8 cellular contexts compared by ENCODE assay signal in the genomic region with DNA sequence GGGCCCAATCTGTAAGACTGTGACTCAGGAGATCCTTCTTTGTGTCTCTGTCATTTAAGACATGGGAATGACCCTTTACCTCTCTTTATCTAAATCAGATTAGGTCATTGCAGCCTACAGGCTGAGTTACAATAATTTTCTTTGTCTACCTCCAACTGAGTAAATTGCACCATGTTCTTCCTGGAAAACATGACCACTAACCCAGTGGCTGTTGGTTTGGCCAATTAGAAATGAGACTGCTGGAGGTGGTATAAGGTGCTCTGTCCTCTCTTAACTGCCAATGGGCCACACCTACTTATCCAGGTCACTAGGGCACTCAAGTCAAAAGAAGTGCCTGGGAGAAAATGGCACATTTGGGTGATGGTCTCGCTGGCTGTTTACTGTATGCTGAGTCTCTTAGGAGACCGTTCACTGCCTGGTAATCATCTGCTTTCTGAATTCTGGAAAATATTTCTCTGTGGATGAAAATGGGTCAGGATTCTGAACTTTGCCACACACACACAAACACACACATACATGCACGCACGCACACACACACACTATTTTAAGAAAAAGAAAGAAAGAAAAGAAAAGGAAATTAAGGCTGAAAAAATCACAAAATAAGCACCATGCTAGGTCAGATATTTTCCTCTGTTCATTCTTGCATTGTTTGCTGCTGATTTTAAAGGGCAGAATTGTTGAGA. TPM values are rescaled to one million over a fixed set of nuclear protein-coding genes. Genes with fewer than 3 reads are reported as not detected.
DNase-seq lines count a peak whose midpoint lies in the region; ATAC-seq, FAIRE-seq and TF ChIP-seq lines count a peak whose summit lies in the region.

No MANE protein-coding gene starts in this region.

- no peak for FAIRE-seq in HTR-8/SVneo (lab: Jason Lieb, UNC)

- H3K27me3 Mint-ChIP-seq in T-helper 17 cell = no peaks in the 10 kb centered on the region
- H3K27me3 Mint-ChIP-seq in stimulated activated memory B cell treated with anti-CD40 and anti-IgM and Interleukin-4, amounts not matched to agents 10 μg/mL and 1 μg/mL and 100 μg/mL, for 72 hours = no peaks in the 10 kb centered on the region

- H3K79me2 ChIP-seq in SK-N-SH (ENCODE audit: insufficient read depth) = peaks cover 71% of the 10 kb centered on the region

- peaks cover 3 to 4% of the 10 kb centered on the region in 2 experiments for H3K36me3 ChIP-seq in SK-N-SH (replicated peaks in 1 of 2; ENCODE audit: control insufficient read depth in 1 of 2, insufficient read depth in 2 of 2, low read length in 1 of 2)

- H4K20me1 ChIP-seq in SK-N-SH (ENCODE audit: insufficient read depth) = no peaks in the 10 kb centered on the region

- no peak overlapping the region for H3K9ac ChIP-seq in SK-N-SH

- H3K27me3 ChIP-seq in SK-N-SH (ENCODE audit: insufficient read depth) = no peaks in the 10 kb centered on the region

- peaks cover 21 to 72% of the 10 kb centered on the region in 2 experiments for H3K4me1 ChIP-seq in SK-N-SH (ENCODE audit: control insufficient read depth in 1 of 2, insufficient read depth in 2 of 2, low read depth in 1 of 2, low read length in 1 of 2)

- TF ChIP-seq EP300 in SK-N-SH (IDR thresholded peaks at IDR 0.05; ENCODE audit: borderline replicate concordance in 1 of 2, low read depth in 1 of 2, low read length in 1 of 2) = no peak

- WGBS in SK-N-SH (ENCODE audit: low lambda C conversion rate) = 95% methylated on average over 4 of the region's 4 CpGs

- H3K9me2 ChIP-seq in SK-N-SH = no peaks in the 10 kb centered on the region

- intact Hi-C loops in left cardiac atrium (cut with DNase I) = no loop called here

- TF ChIP-seq CTCF in SK-N-SH (IDR thresholded peaks at IDR 0.05) (no peak), RWPE1 (conservative IDR thresholded peaks at IDR 0.05; ENCODE audit: low read depth) (no peak)

- POLR2A ChIA-PET in SK-N-SH (lab: Yijun Ruan, JAX) = no interaction called here
- POLR2A ChIA-PET in RWPE1 (lab: Yijun Ruan, JAX; ENCODE audit: low non-redundant PET) = no interaction called here

- H3K27ac ChIP-seq in SK-N-SH (ENCODE audit: low read depth in 2 of 2, low read length in 1 of 2) = peak overlapping the region; percentile 61 to 82; a peak in 3 of 4 replicates
- H3K27ac ChIP-seq in RWPE1 = no peak overlapping the region

- peaks cover 47% of the 10 kb centered on the region for H3K4me1 Mint-ChIP-seq in T-helper 17 cell
- peaks cover 53% of the 10 kb centered on the region for H3K4me1 Mint-ChIP-seq in stimulated activated memory B cell treated with anti-CD40 and anti-IgM and Interleukin-4, amounts not matched to agents 10 μg/mL and 1 μg/mL and 100 μg/mL, for 72 hours

- no peak overlapping the region for H3K4me3 Mint-ChIP-seq in T-helper 17 cell
- H3K4me3 Mint-ChIP-seq in stimulated activated memory B cell treated with anti-CD40 and anti-IgM and Interleukin-4, amounts not matched to agents 10 μg/mL and 1 μg/mL and 100 μg/mL, for 72 hours = peak overlapping the region; percentile 54

- H3K9me3 Mint-ChIP-seq in stimulated activated memory B cell treated with anti-CD40 and anti-IgM and Interleukin-4, amounts not matched to agents 10 μg/mL and 1 μg/mL and 100 μg/mL, for 72 hours = no peaks in the 10 kb centered on the region

- H3K36me3 Mint-ChIP-seq in T-helper 17 cell (ENCODE audit: low read depth) = peaks cover 5% of the 10 kb centered on the region
- peaks cover 25% of the 10 kb centered on the region for H3K36me3 Mint-ChIP-seq in stimulated activated memory B cell treated with anti-CD40 and anti-IgM and Interleukin-4, amounts not matched to agents 10 μg/mL and 1 μg/mL and 100 μg/mL, for 72 hours

- 0 out of 2 replicates have a peak overlapping the region, but pooled peaks have one; percentile 66 for H3K4me2 ChIP-seq in SK-N-SH

- CTCF ChIA-PET in SK-N-SH (lab: Yijun Ruan, JAX) = interaction anchor here (0.9 to 1.0 kb wide), 3 partner anchors 9 to 38 kb away, joined by 3 read pairs; no protein-coding TSS in a partner anchor
- CTCF ChIA-PET in RWPE1 (lab: Yijun Ruan, JAX) = no interaction called here

- H2AFZ ChIP-seq in SK-N-SH (ENCODE audit: low read depth) = no peak overlapping the region

- DNase-seq in SK-N-SH (no peak), T-helper 17 cell (no peak), left cardiac atrium (no peak), HTR-8/SVneo (ENCODE audit: insufficient read length, low spot score) (no peak), RWPE1 (ENCODE audit: low spot score) (no peak)
- no peak for DNase-seq in stimulated activated CD4-positive, alpha-beta T cell treated with anti-CD3 and anti-CD28 coated beads, Interleukin-12 subunit alpha, Interleukin-12 subunit beta, amount 100 ng/mL, for 4 hours

- ATAC-seq in SK-N-SH treated with all-trans-retinoic acid at 6 μM for 48 hours = no peak; the same call in 2 of the 3 replicates
- no peak for ATAC-seq in T-helper 17 cell
- peak; percentile 23 to 25 for ATAC-seq in left cardiac atrium
- no peak for ATAC-seq in stimulated activated memory B cell treated with anti-CD40 and anti-IgM and Interleukin-4, amounts not matched to agents 10 μg/mL and 1 μg/mL and 100 μg/mL, for 72 hours

- H3K27ac Mint-ChIP-seq in T-helper 17 cell = peak overlapping the region; percentile 83
- peak overlapping the region; percentile 93 for H3K27ac Mint-ChIP-seq in stimulated activated memory B cell treated with anti-CD40 and anti-IgM and Interleukin-4, amounts not matched to agents 10 μg/mL and 1 μg/mL and 100 μg/mL, for 72 hours

- H3K9me3 ChIP-seq in SK-N-SH = no peaks in the 10 kb centered on the region
- no peaks in the 10 kb centered on the region for H3K9me3 ChIP-seq in T-helper 17 cell (ENCODE audit: control insufficient read depth, low read length, poor library complexity, severe bottlenecking)

- peaks cover 38% of the 10 kb centered on the region for H3F3A ChIP-seq in SK-N-SH (replicated peaks; ENCODE audit: insufficient read depth)

- no peak for TF ChIP-seq RAD21 in SK-N-SH (IDR thresholded peaks at IDR 0.05; ENCODE audit: low read length)

- H3K4me3 ChIP-seq in SK-N-SH (ENCODE audit: low read depth in 2 of 2, low read length in 1 of 2) = no peak overlapping the region

TF ChIP-seq in SK-N-SH, 30 proteins besides CTCF, POLR2A, EP300 and RAD21:
- TF ChIP-seq, protein P1, sequence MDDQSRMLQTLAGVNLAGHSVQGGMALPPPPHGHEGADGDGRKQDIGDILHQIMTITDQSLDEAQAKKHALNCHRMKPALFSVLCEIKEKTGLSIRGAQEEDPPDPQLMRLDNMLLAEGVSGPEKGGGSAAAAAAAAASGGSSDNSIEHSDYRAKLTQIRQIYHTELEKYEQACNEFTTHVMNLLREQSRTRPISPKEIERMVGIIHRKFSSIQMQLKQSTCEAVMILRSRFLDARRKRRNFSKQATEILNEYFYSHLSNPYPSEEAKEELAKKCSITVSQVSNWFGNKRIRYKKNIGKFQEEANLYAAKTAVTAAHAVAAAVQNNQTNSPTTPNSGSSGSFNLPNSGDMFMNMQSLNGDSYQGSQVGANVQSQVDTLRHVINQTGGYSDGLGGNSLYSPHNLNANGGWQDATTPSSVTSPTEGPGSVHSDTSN (IDR thresholded peaks at IDR 0.05) = no peak
- TF ChIP-seq GABPA (IDR thresholded peaks at IDR 0.05; ENCODE audit: low read depth) (no peak), TEAD4 (IDR thresholded peaks at IDR 0.05; ENCODE audit: borderline replicate concordance, insufficient read depth) (no peak), YY1 (IDR thresholded peaks at IDR 0.05; ENCODE audit: low read depth) (no peak), FOXJ3 (CRISPR knock-in tag; IDR thresholded peaks at IDR 0.05) (no peak)
- TF ChIP-seq, protein P2, sequence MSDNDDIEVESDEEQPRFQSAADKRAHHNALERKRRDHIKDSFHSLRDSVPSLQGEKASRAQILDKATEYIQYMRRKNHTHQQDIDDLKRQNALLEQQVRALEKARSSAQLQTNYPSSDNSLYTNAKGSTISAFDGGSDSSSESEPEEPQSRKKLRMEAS (IDR thresholded peaks at IDR 0.05; ENCODE audit: low read depth) = no peak

TF ChIP-seq in SK-N-SH treated with all-trans-retinoic acid at 6 μM for 48 hours, 23 proteins besides CTCF, POLR2A, EP300 and RAD21 (continues in another document):
- no peak for TF ChIP-seq ESRRG (CRISPR knock-in tag; IDR thresholded peaks at IDR 0.05)
- TF ChIP-seq, protein P3, sequence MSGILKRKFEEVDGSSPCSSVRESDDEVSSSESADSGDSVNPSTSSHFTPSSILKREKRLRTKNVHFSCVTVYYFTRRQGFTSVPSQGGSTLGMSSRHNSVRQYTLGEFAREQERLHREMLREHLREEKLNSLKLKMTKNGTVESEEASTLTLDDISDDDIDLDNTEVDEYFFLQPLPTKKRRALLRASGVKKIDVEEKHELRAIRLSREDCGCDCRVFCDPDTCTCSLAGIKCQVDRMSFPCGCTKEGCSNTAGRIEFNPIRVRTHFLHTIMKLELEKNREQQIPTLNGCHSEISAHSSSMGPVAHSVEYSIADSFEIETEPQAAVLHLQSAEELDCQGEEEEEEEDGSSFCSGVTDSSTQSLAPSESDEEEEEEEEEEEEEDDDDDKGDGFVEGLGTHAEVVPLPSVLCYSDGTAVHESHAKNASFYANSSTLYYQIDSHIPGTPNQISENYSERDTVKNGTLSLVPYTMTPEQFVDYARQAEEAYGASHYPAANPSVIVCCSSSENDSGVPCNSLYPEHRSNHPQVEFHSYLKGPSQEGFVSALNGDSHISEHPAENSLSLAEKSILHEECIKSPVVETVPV (CRISPR knock-in tag; IDR thresholded peaks at IDR 0.05) = no peak
- no peak for TF ChIP-seq ZNF565 (CRISPR knock-in tag; conservative IDR thresholded peaks at IDR 0.05; ENCODE audit: low read depth)
- TF ChIP-seq TOX (CRISPR knock-in tag; IDR thresholded peaks at IDR 0.05; ENCODE audit: borderline replicate concordance) = no peak
- TF ChIP-seq GLIS3 (CRISPR knock-in tag; IDR thresholded peaks at IDR 0.05) = no peak
- no peak for TF ChIP-seq TCF4 (CRISPR knock-in tag; IDR thresholded peaks at IDR 0.05; ENCODE audit: borderline replicate concordance)
- TF ChIP-seq OSR1 (CRISPR knock-in tag; IDR thresholded peaks at IDR 0.05) = no peak
- no peak for TF ChIP-seq ZNF70 (CRISPR knock-in tag; IDR thresholded peaks at IDR 0.05)
- TF ChIP-seq ZC3H10 (CRISPR knock-in tag; IDR thresholded peaks at IDR 0.05) = no peak
- TF ChIP-seq SNAI2 (CRISPR knock-in tag; IDR thresholded peaks at IDR 0.05) = no peak
- TF ChIP-seq PPARA (CRISPR knock-in tag; IDR thresholded peaks at IDR 0.05; ENCODE audit: borderline replicate concordance) = no peak

RNA-seq across cellular contexts. Expression of gene STAMBPL1, which starts 16.4 kb away (rescaled TPM):
- polyA plus RNA-seq in SK-N-SH (2012; rRNA removed) = 25.1 and 32.6 TPM in 2 replicates
- polyA plus RNA-seq in SK-N-SH (2012; cell fraction: cytosol; rRNA removed) = 26.1 and 26.3 TPM in 2 replicates
- polyA plus RNA-seq in SK-N-SH (2012; cell fraction: nucleus; rRNA removed) = 44.5 and 93.2 TPM in 2 replicates
- total RNA-seq in T-helper 17 cell (10 to 100 TPM; 20.7 to 32.3 TPM), left cardiac atrium (1 to 10 TPM; 7.8 to 8.1 TPM)

RNA-seq across cellular contexts. Expression of gene ANKRD22, which starts 44.8 kb away (rescaled TPM):
- polyA plus RNA-seq in SK-N-SH (2012; rRNA removed) = 0.15 TPM in 2 replicates
- 0.13 and 0.30 TPM in 2 replicates for polyA plus RNA-seq in SK-N-SH (2012; cell fraction: cytosol; rRNA removed)
- polyA plus RNA-seq in SK-N-SH (2012; cell fraction: nucleus; rRNA removed) = 0.05 TPM in 1 of 2 replicates, not detected in the other
- not detected for total RNA-seq in T-helper 17 cell
- total RNA-seq in left cardiac atrium = not detected

RNA-seq across cellular contexts. Expression of gene ACTA2, which starts 56.1 kb away (rescaled TPM):
- polyA plus RNA-seq in SK-N-SH (2012; rRNA removed) = 119 and 130 TPM in 2 replicates
- polyA plus RNA-seq in SK-N-SH (2012; cell fraction: cytosol; rRNA removed) = 128 and 149 TPM in 2 replicates
- 146 and 161 TPM in 2 replicates for polyA plus RNA-seq in SK-N-SH (2012; cell fraction: nucleus; rRNA removed)
- total RNA-seq in T-helper 17 cell (1 to 10 TPM; 3.8 to 4.6 TPM), left cardiac atrium (1,000 to 10,000 TPM; 1,100 to 1,897 TPM)

Comparison
In these comparisons a context has a peak if more than half of its experiments do, and no peak if none do; other contexts are left out.
1. ATAC-seq: peak in left cardiac atrium (2 of 2); none in SK-N-SH treated with all-trans-retinoic acid at 6 μM for 48 hours (single experiment), T-helper 17 cell (single experiment) and stimulated activated memory B cell treated with anti-CD40 and anti-IgM and Interleukin-4, amounts not matched to agents 10 μg/mL and 1 μg/mL and 100 μg/mL, for 72 hours (single experiment).
2. RNA of gene ACTA2, which starts 56.1 kb away (total RNA-seq): 1,100 to 1,897 TPM in left cardiac atrium; 3.8 to 4.6 TPM in T-helper 17 cell; every median in the first group is over 100 times any median in the second.